8 cellular contexts compared by ENCODE assay signal in genomic region chr6:110415297-110415916, GRCh38. TPM values are rescaled to one million over a fixed set of nuclear protein-coding genes. Genes with fewer than 3 reads are reported as not detected.
DNase-seq lines count a peak whose midpoint lies in the region; ATAC-seq and TF ChIP-seq lines count a peak whose summit lies in the region.

DDO (minus strand) TSS chr6:110415575; CDS start chr6:110413462, 2,113 bp downstream.

- TF ChIP-seq CTCF in WERI-Rb-1 (IDR thresholded peaks at IDR 0.05; ENCODE audit: low read depth, low read length) = no peak
- no peak for TF ChIP-seq CTCF in left ventricle myocardium inferior (IDR thresholded peaks at IDR 0.05; ENCODE audit: borderline replicate concordance)
- TF ChIP-seq CTCF in retinal pigment epithelial cell (conservative IDR thresholded peaks at IDR 0.05; ENCODE audit: low read depth, low read length) = no peak

- peak within 1 kb of the TSS; percentile 15; the same call in 1 of the 2 replicates for H3K27ac ChIP-seq in WERI-Rb-1
- peak within 1 kb of the TSS; percentile 91 for H3K27ac ChIP-seq in left ventricle myocardium inferior (replicated peaks)

- intact Hi-C loops in left ventricle myocardium inferior (cut with micrococcal nuclease) = no loop called here

- no peak for DNase-seq in WERI-Rb-1
- DNase-seq in left ventricle myocardium inferior = peak; percentile 86
- peak; percentile 35 for DNase-seq in retinal pigment epithelial cell (ENCODE audit: low read depth)
- no peak for DNase-seq in NCI-H345 treated with DMSO at 0.1 percent for 48 hours (lab: John Stamatoyannopoulos, UW; ENCODE audit: unreplicated experiment)

- no peak within 1 kb of the TSS for H3K4me3 ChIP-seq in WERI-Rb-1 (ENCODE audit: low read depth, low read length)
- peak within 1 kb of the TSS; percentile 63 for H3K4me3 ChIP-seq in left ventricle myocardium inferior
- no peak within 1 kb of the TSS for H3K4me3 ChIP-seq in retinal pigment epithelial cell (ENCODE audit: low read length)

- H3K27me3 ChIP-seq in WERI-Rb-1 (ENCODE audit: insufficient read depth, low read depth, severe bottlenecking) (no peaks in the 10 kb centered on the region), left ventricle myocardium inferior (ENCODE audit: low read depth) (no peaks in the 10 kb centered on the region)

- peaks cover 19% of the 10 kb centered on the region for H3K4me1 ChIP-seq in left ventricle myocardium inferior

- ATAC-seq in HG03432 (IDR thresholded peaks at IDR 0.05; ENCODE audit: unreplicated experiment) (peak; percentile 65), HG02642 (IDR thresholded peaks at IDR 0.05; ENCODE audit: poor library complexity, unreplicated experiment) (no peak), HG03520 (IDR thresholded peaks at IDR 0.05; ENCODE audit: unreplicated experiment) (no peak), GM18517 (IDR thresholded peaks at IDR 0.05; ENCODE audit: unreplicated experiment) (no peak)

- H3K9me3 ChIP-seq in WERI-Rb-1 (ENCODE audit: severe bottlenecking) (no peaks in the 10 kb centered on the region), left ventricle myocardium inferior (replicated peaks) (no peaks in the 10 kb centered on the region)

- H3K36me3 ChIP-seq in WERI-Rb-1 = no peaks in the 10 kb centered on the region
- H3K36me3 ChIP-seq in left ventricle myocardium inferior = no peaks in the 10 kb centered on the region

RNA-seq across cellular contexts. Expression of gene DDO, which starts in this region (rescaled TPM):
- total RNA-seq in left ventricle myocardium inferior = 37.6 TPM

Comparison
In these comparisons a context has a peak if more than half of its experiments do, and no peak if none do; other contexts are left out.
1. DNase-seq: peak in left ventricle myocardium inferior (single experiment) and retinal pigment epithelial cell (single experiment); none in WERI-Rb-1 (single experiment) and NCI-H345 treated with DMSO at 0.1 percent for 48 hours (single experiment).